Comparison of ENCODE assay signal across 8 cellular contexts in the genomic region with DNA sequence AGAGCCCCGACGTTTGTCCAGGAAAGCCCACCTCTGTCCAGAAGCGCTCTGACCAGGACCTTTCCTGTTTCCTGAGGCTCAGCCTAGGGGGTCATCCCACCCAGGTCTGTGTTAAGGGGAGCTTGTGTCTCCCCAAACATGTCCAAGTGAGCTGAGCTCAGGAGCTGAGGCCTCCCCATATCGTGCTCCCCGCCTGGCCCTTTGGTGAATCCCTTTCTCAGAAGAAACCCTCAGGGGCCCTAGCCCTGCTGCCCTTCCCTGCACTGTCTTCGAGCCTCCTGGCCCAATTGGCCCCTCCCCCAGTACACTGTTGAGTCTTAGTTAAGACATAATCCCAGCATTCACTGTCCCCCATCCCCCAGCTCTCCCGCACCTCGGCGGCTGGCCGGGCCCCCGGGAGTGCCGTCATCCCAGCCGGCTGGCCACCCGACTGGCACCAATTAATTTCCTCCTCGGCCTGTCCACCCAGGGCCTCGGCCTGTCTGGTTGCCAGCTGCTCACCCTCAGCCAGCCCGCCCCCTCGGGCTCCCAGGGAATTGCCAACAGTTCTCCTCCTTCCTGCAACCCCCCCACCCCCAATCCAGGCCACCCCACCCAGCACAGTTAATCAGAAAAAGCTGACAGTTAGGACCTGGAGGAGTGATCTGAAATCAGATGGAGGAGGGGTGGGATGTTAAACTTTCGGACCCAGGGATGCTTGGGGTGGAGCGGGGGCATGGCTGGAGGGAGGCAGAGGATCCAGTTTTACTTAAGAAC. TPM values are rescaled to one million over a fixed set of nuclear protein-coding genes. Genes with fewer than 3 reads are reported as not detected.
DNase-seq lines count a peak whose midpoint lies in the region; ATAC-seq and TF ChIP-seq lines count a peak whose summit lies in the region.

No MANE protein-coding gene starts in this region.

- H3K27me3 ChIP-seq in ACC112 (ENCODE audit: insufficient read depth, low read length) (no peaks in the 10 kb centered on the region), PC-3 (ENCODE audit: low read length) (no peaks in the 10 kb centered on the region), neuron (ENCODE audit: insufficient read depth, low read length) (no peaks in the 10 kb centered on the region)

- no TSS peak for BruUV-seq in PC-3 (replicated peaks; lab: Mats Ljungman, UMichigan)

- H4K20me1 ChIP-seq in PC-3 (ENCODE audit: low read length) = no peaks in the 10 kb centered on the region

- intact Hi-C loops in PC-3 (cut with micrococcal nuclease) = loop anchor here (1.0 to 10.0 kb wide), 4 partner anchors 8 to 671 kb away; no protein-coding TSS in a partner anchor

- H3K4me3 ChIP-seq in ACC112 (ENCODE audit: low read depth, low read length) (peak overlapping the region; percentile 72), PC-3 (ENCODE audit: low read length) (peak overlapping the region; percentile 51), neuron (ENCODE audit: low read length) (peak overlapping the region; percentile 47)

- TF ChIP-seq CTCF in PC-3 (conservative IDR thresholded peaks at IDR 0.05; ENCODE audit: low read depth, low read length) = no peak

- H3K27ac ChIP-seq in ACC112 (ENCODE audit: low read depth, low read length) (peak overlapping the region; percentile 92), PC-3 (ENCODE audit: low read length) (peak overlapping the region; percentile 97)

- ATAC-seq in GM21528 (IDR thresholded peaks at IDR 0.05; ENCODE audit: low FRiP score, unreplicated experiment) = peak; percentile 12
- ATAC-seq in PC-3 = peak; percentile 37
- no peak for ATAC-seq in HG02938 (IDR thresholded peaks at IDR 0.05; ENCODE audit: unreplicated experiment)

- H3K79me2 ChIP-seq in ACC112 (ENCODE audit: control insufficient read depth, insufficient read depth, low read length, unreplicated experiment) = no peaks in the 10 kb centered on the region
- peaks cover 24% of the 10 kb centered on the region for H3K79me2 ChIP-seq in PC-3 (ENCODE audit: low read length)

- H3K36me3 ChIP-seq in ACC112 (ENCODE audit: insufficient read depth, low read length) (no peaks in the 10 kb centered on the region), PC-3 (ENCODE audit: low read depth, low read length) (no peaks in the 10 kb centered on the region), neuron (ENCODE audit: insufficient read depth, low read length) (no peaks in the 10 kb centered on the region)

- peak overlapping the region; percentile 4 for H2AFZ ChIP-seq in ACC112 (ENCODE audit: low read length, unreplicated experiment)
- H2AFZ ChIP-seq in PC-3 (ENCODE audit: low read length) = peak overlapping the region; percentile 66
- H2AFZ ChIP-seq in neuron (ENCODE audit: low read depth, low read length) = peak overlapping the region; percentile 38

- POLR2A ChIA-PET in PC-3 (lab: Charles Lee; ENCODE audit: unreplicated experiment) = interaction anchor here (0.8 to 1.1 kb wide), 2 partner anchors 10 to 12 kb away, joined by 3 to 4 read pairs; no protein-coding TSS in a partner anchor

- H3K9me3 ChIP-seq in PC-3 (ENCODE audit: low read length) (no peaks in the 10 kb centered on the region), neuron (ENCODE audit: low read length) (no peaks in the 10 kb centered on the region)

- peaks cover 11% of the 10 kb centered on the region for H3F3A ChIP-seq in PC-3 (ENCODE audit: low read length, unreplicated experiment)

- H3K4me2 ChIP-seq in PC-3 (ENCODE audit: low read length) = peak overlapping the region; percentile 82

- H3K4me1 ChIP-seq in ACC112 (ENCODE audit: control insufficient read depth, insufficient read depth, low read length, unreplicated experiment) (peaks cover 27% of the 10 kb centered on the region), PC-3 (ENCODE audit: insufficient read depth, low read length) (peaks cover 73% of the 10 kb centered on the region), neuron (ENCODE audit: insufficient read depth, low read length) (peaks cover 28% of the 10 kb centered on the region)

- DNase-seq in PC-3 (peak; percentile 93), germinal center (ENCODE audit: low spot score) (peak; percentile 45), NCI-H345 (lab: John Stamatoyannopoulos, UW) (no peak)
- DNase-seq in activated naive CD4-positive, alpha-beta T cell treated with anti-CD3 and anti-CD28 coated beads, Interleukin-2, amount 50 U/mL, for 16 hours = peak; percentile 38

- CTCF ChIA-PET in PC-3 (lab: Charles Lee) = interaction anchor here (0.6 to 1.1 kb wide), 4 partner anchors 8 to 236 kb away, joined by 3 to 4 read pairs (median 3); a partner anchor contains a TSS

- H3K9me2 ChIP-seq in PC-3 (replicated peaks; ENCODE audit: low read length) = no peaks in the 10 kb centered on the region

- H3K9ac ChIP-seq in PC-3 (ENCODE audit: low read length) = peak overlapping the region; percentile 95

RNA-seq across cellular contexts. Expression of a gene that starts 13.6 kb away (rescaled TPM):
- 155 and 191 TPM in 2 replicates for total RNA-seq in PC-3 (2014; rRNA removed)

RNA-seq across cellular contexts. Expression of a gene that starts 13.6 kb away (rescaled TPM):
- 179 and 243 TPM in 2 replicates for total RNA-seq in PC-3 (2014; rRNA removed)

RNA-seq across cellular contexts. Expression of a gene that starts 45.7 kb away (rescaled TPM):
- total RNA-seq in PC-3 (2014; rRNA removed) = 266 and 337 TPM in 2 replicates

RNA-seq across cellular contexts. Expression of a gene that starts 47.2 kb away (rescaled TPM):
- 91.8 and 117 TPM in 2 replicates for total RNA-seq in PC-3 (2014; rRNA removed)

Comparison
In these comparisons a context has a peak if more than half of its experiments do, and no peak if none do; other contexts are left out.
1. H2AFZ ChIP-seq: peak in every context shown above with its lines; median percentile 66 in PC-3; 38 in neuron; 4 in ACC112.